ENCODE assay signal across 7 cellular contexts in the genomic region with DNA sequence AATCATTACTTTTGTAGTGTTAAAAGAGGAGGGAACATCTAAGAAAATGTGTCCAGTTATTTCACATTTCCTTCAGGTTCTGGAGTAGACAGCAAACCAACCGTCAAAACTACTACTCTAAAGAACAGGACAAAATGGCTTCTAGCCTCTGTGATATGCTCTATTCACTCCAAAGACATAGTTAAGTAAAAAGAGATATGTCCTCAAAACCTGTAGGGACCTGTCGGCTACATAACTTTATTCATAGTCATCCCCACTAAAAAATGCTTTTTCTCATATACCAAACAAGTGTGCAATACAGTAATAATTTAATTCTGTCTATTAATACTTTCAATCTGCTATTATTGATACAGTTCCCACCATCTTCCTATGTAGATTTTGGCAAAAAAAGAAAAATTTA.
"Had no signal": no experiment of that assay in that cellular context is flagged by ENCODE, and none has a peak within 500 bp of the region (broad histone marks: within the 10 kb centered on the region; RNA-seq: fewer than 3 reads in every experiment).

No MANE protein-coding gene starts in this region.

- ATAC-seq: K562 had no signal

- H3K9me3 ChIP-seq: HAP-1 had no signal

- DNase-seq: GOT3, H7, IMR-90, KG1 had no signal

- FAIRE-seq: HTR-8/SVneo, K562 had no signal

- H3K36me3 ChIP-seq: HAP-1 had no signal

- H3K4me3 ChIP-seq: HAP-1, K562 had no signal
